In genomic region chr9:114082017-114082735, GRCh38 we compare ENCODE assay signal across 8 cellular contexts. TPM values are rescaled to one million over a fixed set of nuclear protein-coding genes. Genes with fewer than 3 reads are reported as not detected.
DNase-seq lines count a peak whose midpoint lies in the region; ATAC-seq lines count a peak whose summit lies in the region.

No MANE protein-coding gene starts in this region.

- intact Hi-C loops in left colon (cut with DNase I, micrococcal nuclease) = no loop called here

- peak; percentile 91 for ATAC-seq in GM18867 (IDR thresholded peaks at IDR 0.05; ENCODE audit: unreplicated experiment)
- ATAC-seq in HG03196 (IDR thresholded peaks at IDR 0.05; ENCODE audit: unreplicated experiment) = peak; percentile 79
- peak; percentile 69 for ATAC-seq in left colon

- DNase-seq in AG08395 (ENCODE audit: low spot score) = peak; percentile 92
- DNase-seq in NCI-H460 (ENCODE audit: extremely low read depth, low read depth) = peak; percentile 87
- DNase-seq in activated CD4-positive, CD25-positive, alpha-beta regulatory T cell treated with anti-CD3 and anti-CD28 coated beads, Interleukin-2, amount 50 U/mL, for 72 hours = peak; percentile 81
- peak; percentile 95 for DNase-seq in cerebellar cortex (ENCODE audit: low spot score)
- peak; percentile 86 to 93 for DNase-seq in left colon
- peak; percentile 68 for DNase-seq in stimulated activated CD4-positive, alpha-beta T cell treated with anti-CD3 and anti-CD28 coated beads, Interleukin-2, amount 100 ng/mL, for 4 hours (ENCODE audit: low read depth)

RNA-seq across cellular contexts. Expression of gene AMBP, which starts 4.1 kb away (rescaled TPM):
- total RNA-seq in NCI-H460 (2014; rRNA removed; shearing (Covaris generic)) = 0.62 and 1.1 TPM in 2 replicates
- 0.70 and 0.96 TPM in 2 replicates for polyA plus RNA-seq in NCI-H460 (2014; cell fraction: nucleus; rRNA removed)
- total RNA-seq in left colon = under 1 TPM; 0.39 to 0.64 TPM

RNA-seq across cellular contexts. Expression of gene KIF12, which starts 16.9 kb away (rescaled TPM):
- not detected in 2 replicates for total RNA-seq in NCI-H460 (2014; rRNA removed; shearing (Covaris generic))
- polyA plus RNA-seq in NCI-H460 (2014; cell fraction: nucleus; rRNA removed) = 0.08 and 0.16 TPM in 2 replicates
- 10 to 100 TPM; 19.5 to 27.9 TPM for total RNA-seq in left colon

Comparison
In these comparisons a context has a peak if more than half of its experiments do, and no peak if none do; other contexts are left out.
1. Peak in every context shown above with its lines: DNase-seq and ATAC-seq.
2. RNA of gene KIF12, which starts 16.9 kb away (total RNA-seq): 19.5 to 27.9 TPM in left colon; not detected in NCI-H460; every median in the first group is over 10 times any median in the second.